2 cellular contexts compared by ENCODE assay signal in genomic region chr16:87939562-87940423, GRCh38.
TF ChIP-seq lines count a peak whose summit lies in the region.

No MANE protein-coding gene starts in this region.

TF ChIP-seq in GM23338, 12 proteins besides CTCF, POLR2A, EP300 and RAD21:
- no peak for TF ChIP-seq ETS1 (IDR thresholded peaks at IDR 0.05)
- TF ChIP-seq CREB1 (CRISPR knock-in tag; IDR thresholded peaks at IDR 0.05; ENCODE audit: low read depth): no peak
- no peak for TF ChIP-seq EZH2 (IDR thresholded peaks at IDR 0.05; ENCODE audit: low read depth, unreplicated experiment)
- no peak for TF ChIP-seq REST (IDR thresholded peaks at IDR 0.05; ENCODE audit: unreplicated experiment)
- no peak for TF ChIP-seq STAT1 (IDR thresholded peaks at IDR 0.05; ENCODE audit: unreplicated experiment)
- TF ChIP-seq POLR2AphosphoS5 (IDR thresholded peaks at IDR 0.05; ENCODE audit: low read depth): no peak
- no peak for TF ChIP-seq ZNF331 (CRISPR knock-in tag; IDR thresholded peaks at IDR 0.05; ENCODE audit: low read depth)
- TF ChIP-seq ZNF462 (CRISPR knock-in tag; IDR thresholded peaks at IDR 0.05): no peak
- TF ChIP-seq JUNB (IDR thresholded peaks at IDR 0.05; ENCODE audit: unreplicated experiment): no peak
- TF ChIP-seq EZH2phosphoT487 (IDR thresholded peaks at IDR 0.05; ENCODE audit: unreplicated experiment): no peak
- no peak for TF ChIP-seq NANOG (IDR thresholded peaks at IDR 0.05; ENCODE audit: borderline replicate concordance)

TF ChIP-seq in H1, 55 proteins besides CTCF, POLR2A, EP300 and RAD21:
- TF ChIP-seq RFX5 (IDR thresholded peaks at IDR 0.05; ENCODE audit: borderline replicate concordance, low read depth, low read length) (no peak), HDAC6 (IDR thresholded peaks at IDR 0.05; ENCODE audit: low read depth, low read length) (no peak), E2F6 (IDR thresholded peaks at IDR 0.05) (no peak), SP1 (IDR thresholded peaks at IDR 0.05; ENCODE audit: low read depth, low read length) (peak; percentile 90), ATF2 (IDR thresholded peaks at IDR 0.05; ENCODE audit: low read length) (no peak), BRCA1 (IDR thresholded peaks at IDR 0.05; ENCODE audit: low read depth, low read length) (no peak), SIN3A (conservative IDR thresholded peaks at IDR 0.05 in 1 of 2, IDR thresholded peaks at IDR 0.05 in 1 of 2; ENCODE audit: low read depth in 1 of 2, low read length in 2 of 2) (no peak), SP2 (IDR thresholded peaks at IDR 0.05; ENCODE audit: low read length) (peak; percentile 33; the same call in 1 of the 2 replicates), CHD2 (IDR thresholded peaks at IDR 0.05; ENCODE audit: low read length) (peak; percentile 66)
